Comparison of ENCODE assay signal across 8 cellular contexts in the genomic region with DNA sequence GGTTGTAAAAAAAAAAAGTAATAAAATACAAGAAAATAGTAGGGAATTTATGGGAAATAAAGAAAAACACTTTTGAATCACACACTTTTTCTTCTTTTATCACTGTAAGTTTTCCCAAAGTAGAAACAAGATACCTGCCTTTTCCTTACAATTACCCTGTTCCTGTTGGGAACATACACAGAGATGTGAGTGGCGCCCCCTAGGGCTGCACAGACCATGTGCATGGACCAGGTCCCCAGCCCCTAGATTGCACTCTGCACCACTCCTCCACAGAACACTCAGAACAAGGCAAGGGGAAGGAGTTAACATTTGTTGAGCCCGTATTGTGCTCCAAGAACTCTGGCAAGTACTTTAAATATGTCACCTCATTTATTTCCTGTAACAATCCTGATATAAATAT.
DNase-seq lines count a peak whose midpoint lies in the region; ATAC-seq, FAIRE-seq and TF ChIP-seq lines count a peak whose summit lies in the region.

No MANE protein-coding gene starts in this region.

- POLR2A ChIA-PET in HepG2 (lab: Yijun Ruan, JAX): no interaction called here
- POLR2A ChIA-PET in T-cell (lab: Charles Lee): no interaction called here

- H3K36me3 Mint-ChIP-seq in HFFc6 (ENCODE audit: low read depth) (no peaks in the 10 kb centered on the region), T-cell (no peaks in the 10 kb centered on the region)

- H3K4me3 Mint-ChIP-seq in HFFc6 (no peak overlapping the region), T-cell (no peak overlapping the region)

- no peaks in the 10 kb centered on the region for H3K36me3 ChIP-seq in HepG2 (replicated peaks in 1 of 2; ENCODE audit: control insufficient read depth in 1 of 2, insufficient read depth in 2 of 2, low read length in 2 of 2)

- H3K9me3 Mint-ChIP-seq in HFFc6: no peaks in the 10 kb centered on the region
- H3K9me3 Mint-ChIP-seq in T-cell: no peaks in the 10 kb centered on the region

- H3K4me3 ChIP-seq in HepG2 (replicated peaks in 1 of 3; ENCODE audit: insufficient read depth in 1 of 3, low read depth in 2 of 3, low read length in 3 of 3): no peak overlapping the region

- H3K9ac ChIP-seq in HepG2 (ENCODE audit: insufficient read depth, low read depth, low read length): no peak overlapping the region

- FAIRE-seq in HepG2 (lab: Jason Lieb, UNC): no peak

- TF ChIP-seq POLR2A in HepG2 (IDR thresholded peaks at IDR 0.05; ENCODE audit: insufficient read depth in 1 of 2, low read depth in 2 of 2, low read length in 2 of 2): no peak

- peak; percentile 70 for TF ChIP-seq CTCF in HFFc6 (IDR thresholded peaks at IDR 0.05)
- TF ChIP-seq CTCF in HepG2 (CRISPR knock-in tag; IDR thresholded peaks at IDR 0.05): peak; percentile 47
- no peak for TF ChIP-seq CTCF in omental fat pad (IDR thresholded peaks at IDR 0.05)

- intact Hi-C loops in HepG2 (cut with micrococcal nuclease; ENCODE audit: unreplicated experiment): no loop called here

- no peak overlapping the region for H3K27ac ChIP-seq in HepG2 (ENCODE audit: extremely low read length, insufficient read depth, low read length)

- TF ChIP-seq RAD21 in HepG2 (CRISPR knock-in tag; IDR thresholded peaks at IDR 0.05): no peak

- DNase-seq in D341Med (ENCODE audit: low spot score): peak; percentile 61
- DNase-seq in HFFc6: no peak
- DNase-seq in amniotic epithelial cell (ENCODE audit: low read depth): peak; percentile 7
- DNase-seq in HepG2 (ENCODE audit: low spot score): no peak
- no peak for DNase-seq in omental fat pad (ENCODE audit: low spot score)
- DNase-seq in T-cell: no peak
- DNase-seq in HuH-7 (ENCODE audit: low spot score): no peak
- no peak for DNase-seq in NCI-H128 (lab: John Stamatoyannopoulos, UW; ENCODE audit: unreplicated experiment)

- ATAC-seq in HepG2: peak; percentile 81
- no peak for ATAC-seq in omental fat pad (ENCODE audit: low FRiP score)
- no peak for ATAC-seq in T-cell (replicated peaks in 1 of 4)

- H3K27ac Mint-ChIP-seq in HFFc6: no peak overlapping the region
- no peak overlapping the region for H3K27ac Mint-ChIP-seq in T-cell

- H3K27me3 ChIP-seq in HepG2 (ENCODE audit: control insufficient read depth in 1 of 2, insufficient read depth in 2 of 2, low read length in 2 of 2): no peaks in the 10 kb centered on the region

- H3K27me3 Mint-ChIP-seq in HFFc6 (ENCODE audit: insufficient read depth) (peaks cover 5% of the 10 kb centered on the region; the same call in 1 of the 2 replicates), T-cell (no peaks in the 10 kb centered on the region)

- H4K20me1 ChIP-seq in HepG2 (ENCODE audit: insufficient read depth, low read length): no peaks in the 10 kb centered on the region

- TF ChIP-seq EP300 in HepG2 (IDR thresholded peaks at IDR 0.05; ENCODE audit: low read depth in 2 of 2, low read length in 2 of 2): no peak
- no peak for TF ChIP-seq EP300 in HepG2 (CRISPR knock-in tag; IDR thresholded peaks at IDR 0.05; ENCODE audit: borderline replicate concordance)

- no peak overlapping the region for H3K4me2 ChIP-seq in HepG2 (ENCODE audit: low read depth, low read length)

- no peaks in the 10 kb centered on the region for H3K9me3 ChIP-seq in HepG2 (ENCODE audit: low read length)

- H3K79me2 ChIP-seq in HepG2 (ENCODE audit: insufficient read depth, low read length): no peaks in the 10 kb centered on the region

- no peaks in the 10 kb centered on the region for H3K4me1 ChIP-seq in HepG2 (ENCODE audit: insufficient read depth, low read length)

- WGBS in HepG2 (ENCODE audit: low lambda C conversion rate): 3% methylated on average over 2 of the region's 2 CpGs

- no peak overlapping the region for H2AFZ ChIP-seq in HepG2 (ENCODE audit: low read length)

- in situ Hi-C loops in HepG2 (cut with HindIII; ENCODE audit: extremely low pct_ligation_motif_present, low pct_unique_long_range_greater_than_20kb): no loop called here

- no TSS peak for BruUV-seq in HepG2 (replicated peaks; lab: Mats Ljungman, UMichigan)

- H3K4me1 Mint-ChIP-seq in HFFc6 (ENCODE audit: low read depth) (peaks cover 12% of the 10 kb centered on the region), T-cell (no peaks in the 10 kb centered on the region)

- CTCF ChIA-PET in HepG2 (lab: Yijun Ruan, JAX; ENCODE audit: low intra/inter-chr PET ratio, low total read pairs): no interaction called here
- CTCF ChIA-PET in T-cell (lab: Charles Lee): no interaction called here

TF ChIP-seq in HepG2, 621 proteins besides CTCF, POLR2A, EP300 and RAD21:
- TF ChIP-seq, protein P1, sequence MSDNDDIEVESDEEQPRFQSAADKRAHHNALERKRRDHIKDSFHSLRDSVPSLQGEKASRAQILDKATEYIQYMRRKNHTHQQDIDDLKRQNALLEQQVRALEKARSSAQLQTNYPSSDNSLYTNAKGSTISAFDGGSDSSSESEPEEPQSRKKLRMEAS (IDR thresholded peaks at IDR 0.05): no peak
- TF ChIP-seq NR1H2 (CRISPR knock-in tag; IDR thresholded peaks at IDR 0.05; ENCODE audit: borderline replicate concordance, low read depth) (no peak), ZNF570 (CRISPR knock-in tag; IDR thresholded peaks at IDR 0.05; ENCODE audit: borderline replicate concordance) (no peak), STAG1 (CRISPR knock-in tag; IDR thresholded peaks at IDR 0.05) (peak; percentile 49), RFX3 (CRISPR knock-in tag; IDR thresholded peaks at IDR 0.05) (no peak), FOSL1 (CRISPR knock-in tag; IDR thresholded peaks at IDR 0.05; ENCODE audit: borderline replicate concordance) (no peak), ZNF274 (CRISPR knock-in tag; IDR thresholded peaks at IDR 0.05) (no peak)
- TF ChIP-seq, protein P2, sequence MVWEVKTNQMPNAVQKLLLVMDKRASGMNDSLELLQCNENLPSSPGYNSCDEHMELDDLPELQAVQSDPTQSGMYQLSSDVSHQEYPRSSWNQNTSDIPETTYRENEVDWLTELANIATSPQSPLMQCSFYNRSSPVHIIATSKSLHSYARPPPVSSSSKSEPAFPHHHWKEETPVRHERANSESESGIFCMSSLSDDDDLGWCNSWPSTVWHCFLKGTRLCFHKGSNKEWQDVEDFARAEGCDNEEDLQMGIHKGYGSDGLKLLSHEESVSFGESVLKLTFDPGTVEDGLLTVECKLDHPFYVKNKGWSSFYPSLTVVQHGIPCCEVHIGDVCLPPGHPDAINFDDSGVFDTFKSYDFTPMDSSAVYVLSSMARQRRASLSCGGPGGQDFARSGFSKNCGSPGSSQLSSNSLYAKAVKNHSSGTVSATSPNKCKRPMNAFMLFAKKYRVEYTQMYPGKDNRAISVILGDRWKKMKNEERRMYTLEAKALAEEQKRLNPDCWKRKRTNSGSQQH (CRISPR knock-in tag; IDR thresholded peaks at IDR 0.05; ENCODE audit: low read depth): no peak

Comparison
In these comparisons a context has a peak if more than half of its experiments do, and no peak if none do; other contexts are left out.
1. DNase-seq: peak in D341Med (single experiment) and amniotic epithelial cell (single experiment); none in HFFc6 (single experiment), HepG2 (single experiment), omental fat pad (single experiment), T-cell (0 of 34), HuH-7 (single experiment) and NCI-H128 (single experiment).
2. CTCF ChIP-seq: peak in HFFc6 (single experiment) and HepG2 (single experiment); none in omental fat pad (0 of 3).